Comparison of ENCODE assay signal across 31 cellular contexts in the genomic region with DNA sequence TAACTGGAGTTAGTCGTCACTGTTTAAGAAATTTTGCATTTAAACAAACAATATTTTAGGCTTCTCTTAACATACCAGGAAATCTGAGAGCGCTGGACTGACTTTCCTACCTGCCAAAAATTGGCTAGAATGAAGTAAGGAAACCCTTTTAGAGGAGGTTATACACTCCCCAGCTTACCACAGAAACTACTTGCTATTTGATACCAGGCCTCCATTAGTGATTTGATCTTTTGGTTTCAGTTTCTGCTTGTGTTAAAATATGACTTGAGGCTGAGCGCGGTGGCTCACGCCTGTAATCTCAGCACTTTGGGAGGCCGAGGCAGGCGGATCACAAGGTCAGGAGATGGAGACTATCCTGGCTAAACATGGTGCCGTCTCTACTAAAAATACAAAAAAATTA.
"Had no signal": no experiment of that assay in that cellular context is flagged by ENCODE, and none has a peak within 500 bp of the region (broad histone marks: within the 10 kb centered on the region; RNA-seq: fewer than 3 reads in every experiment).

No MANE protein-coding gene starts in this region.

- H3K9me3 ChIP-seq: ascending aorta, body of pancreas, breast epithelium had no signal

- DNase-seq: activated CD4-positive, alpha-beta T cell treated with anti-CD3 and anti-CD28 coated beads for 1 hour; activated CD4-positive, alpha-beta T cell treated with anti-CD3 and anti-CD28 coated beads, Interleukin-2, amount 10 ng/mL, durations not matched to agents 24 days and 14 days; activated CD4-positive, alpha-beta T cell treated with anti-CD3 and anti-CD28 coated beads, Interleukin-2, amount 50 U/mL, for 4 hours; activated CD4-positive, CD25-positive, alpha-beta regulatory T cell; activated CD8-positive, alpha-beta T cell treated with anti-CD3 and anti-CD28 coated beads for 36 hours; activated effector memory CD4-positive, alpha-beta T cell treated with anti-CD3 and anti-CD28 coated beads, Interleukin-2, amount 50 U/mL, for 16 hours; activated naive CD4-positive, alpha-beta T cell; activated naive CD4-positive, alpha-beta T cell treated with anti-CD3 and anti-CD28 coated beads, Interleukin-2, amount 50 U/mL, for 16 hours; activated naive CD8-positive, alpha-beta T cell treated with anti-CD3 and anti-CD28 coated beads, Interleukin-2, amount 10 ng/mL, durations not matched to agents 7 days and 5 days; activated T-cell treated with anti-CD3 and anti-CD28 coated beads, Interleukin-2, amount 50 U/mL, for 1 hour; activated T-cell treated with anti-CD3 and anti-CD28 coated beads, Interleukin-2, amount 50 U/mL, for 72 hours; amygdala; body of pancreas; NCI-H1092 treated with DMSO at 0.1 percent for 48 hours; NCI-H1417; NCI-H146; NCI-H187; NCI-H2029 treated with DMSO at 0.1 percent for 48 hours; NCI-H2107; NCI-H2171; NCI-H510A; NCI-H526; NCI-H748 treated with DMSO at 0.1 percent for 48 hours; Right ventricle myocardium superior; T1000; WERI-Rb-1 had no signal

- H3K4me3 Mint-ChIP-seq: activated CD4-positive, alpha-beta T cell treated with anti-CD3 and anti-CD28 coated beads, Interleukin-2, amount 10 ng/mL, durations not matched to agents 24 days and 14 days; activated CD8-positive, alpha-beta T cell treated with anti-CD3 and anti-CD28 coated beads for 36 hours; activated naive CD8-positive, alpha-beta T cell treated with anti-CD3 and anti-CD28 coated beads, Interleukin-2, amount 10 ng/mL, durations not matched to agents 7 days and 5 days; activated T-cell treated with anti-CD3 and anti-CD28 coated beads, Interleukin-2, amount 50 U/mL, for 72 hours; activated T-helper 17 cell treated with anti-CD3 and anti-CD28 coated beads, Interleukin-2, amount 50 U/mL, for 72 hours had no signal

- H3K27ac Mint-ChIP-seq: activated CD4-positive, alpha-beta T cell treated with anti-CD3 and anti-CD28 coated beads, Interleukin-2, amount 10 ng/mL, durations not matched to agents 24 days and 14 days; activated CD8-positive, alpha-beta T cell treated with anti-CD3 and anti-CD28 coated beads for 36 hours; activated naive CD8-positive, alpha-beta T cell treated with anti-CD3 and anti-CD28 coated beads, Interleukin-2, amount 10 ng/mL, durations not matched to agents 7 days and 5 days; activated T-cell treated with anti-CD3 and anti-CD28 coated beads, Interleukin-2, amount 50 U/mL, for 72 hours; activated T-helper 17 cell treated with anti-CD3 and anti-CD28 coated beads, Interleukin-2, amount 50 U/mL, for 72 hours had no signal

- H3K27me3 ChIP-seq: ascending aorta, body of pancreas, breast epithelium had no signal

- H3K27ac ChIP-seq: ascending aorta, body of pancreas, breast epithelium, RWPE1, WERI-Rb-1 had no signal

- H3K4me1 ChIP-seq: ascending aorta, body of pancreas, breast epithelium had no signal

- ATAC-seq: activated CD8-positive, alpha-beta T cell treated with anti-CD3 and anti-CD28 coated beads for 36 hours; activated T-cell treated with anti-CD3 and anti-CD28 coated beads, Interleukin-2, amount 50 U/mL, for 72 hours; activated T-helper 17 cell treated with anti-CD3 and anti-CD28 coated beads, Interleukin-2, amount 50 U/mL, for 72 hours; body of pancreas; Panc1 had no signal

- H3K4me3 ChIP-seq: ascending aorta, body of pancreas, breast epithelium had no signal

- H3K4me1 Mint-ChIP-seq: activated CD4-positive, alpha-beta T cell treated with anti-CD3 and anti-CD28 coated beads, Interleukin-2, amount 10 ng/mL, durations not matched to agents 24 days and 14 days; activated naive CD8-positive, alpha-beta T cell treated with anti-CD3 and anti-CD28 coated beads, Interleukin-2, amount 10 ng/mL, durations not matched to agents 7 days and 5 days; activated T-helper 17 cell treated with anti-CD3 and anti-CD28 coated beads, Interleukin-2, amount 50 U/mL, for 72 hours had no signal

- H3K27me3 Mint-ChIP-seq: activated CD4-positive, alpha-beta T cell treated with anti-CD3 and anti-CD28 coated beads, Interleukin-2, amount 10 ng/mL, durations not matched to agents 24 days and 14 days; activated CD8-positive, alpha-beta T cell treated with anti-CD3 and anti-CD28 coated beads for 36 hours; activated naive CD8-positive, alpha-beta T cell treated with anti-CD3 and anti-CD28 coated beads, Interleukin-2, amount 10 ng/mL, durations not matched to agents 7 days and 5 days; activated T-helper 17 cell treated with anti-CD3 and anti-CD28 coated beads, Interleukin-2, amount 50 U/mL, for 72 hours had no signal

- H3K36me3 Mint-ChIP-seq: activated naive CD8-positive, alpha-beta T cell treated with anti-CD3 and anti-CD28 coated beads, Interleukin-2, amount 10 ng/mL, durations not matched to agents 7 days and 5 days had no signal

- H3K36me3 ChIP-seq: ascending aorta, breast epithelium, WERI-Rb-1 had no signal
